ENCODE assay signal across 8 cellular contexts in genomic region chr12:56152756-56153137, GRCh38. TPM values are rescaled to one million over a fixed set of nuclear protein-coding genes. Genes with fewer than 3 reads are reported as not detected.
DNase-seq lines count a peak whose midpoint lies in the region; ATAC-seq, FAIRE-seq and TF ChIP-seq lines count a peak whose summit lies in the region.

No MANE protein-coding gene starts in this region.

- H3K4me1 ChIP-seq in aorta (ENCODE audit: control insufficient read depth in 1 of 2, insufficient read depth in 2 of 2, low read length in 2 of 2) = no peaks in the 10 kb centered on the region

- H3K27me3 ChIP-seq in brain microvascular endothelial cell (replicated peaks) (no peaks in the 10 kb centered on the region), aorta (ENCODE audit: control insufficient read depth in 1 of 2, insufficient read depth in 2 of 2, low read length in 1 of 2) (no peaks in the 10 kb centered on the region)

- no peak for ATAC-seq in stimulated activated naive CD8-positive, alpha-beta T cell treated with anti-CD3 and anti-CD28 coated beads, Interleukin-15, Interleukin-2, amounts not matched to agents 100 U/mL and 50 U/mL, for 24 hours
- ATAC-seq in aorta (ENCODE audit: low FRiP score) = no peak
- ATAC-seq in HG02970 (IDR thresholded peaks at IDR 0.05; ENCODE audit: low FRiP score, unreplicated experiment) = no peak

- no peaks in the 10 kb centered on the region for H3K9me3 Mint-ChIP-seq in stimulated activated naive CD8-positive, alpha-beta T cell treated with anti-CD3 and anti-CD28 coated beads, Interleukin-15, Interleukin-2, amounts not matched to agents 100 ng/mL and 50 ng/mL, for 24 hours
- H3K9me3 Mint-ChIP-seq in mesothelial cell of epicardium = no peaks in the 10 kb centered on the region

- in situ Hi-C loops in brain microvascular endothelial cell (cut with HindIII; ENCODE audit: low pct_ligation_motif_present, low sequenced_read_pairs) = no loop called here

- H3K4me3 Mint-ChIP-seq in stimulated activated naive CD8-positive, alpha-beta T cell treated with anti-CD3 and anti-CD28 coated beads, Interleukin-15, Interleukin-2, amounts not matched to agents 100 ng/mL and 50 ng/mL, for 24 hours = peak overlapping the region; percentile 89
- H3K4me3 Mint-ChIP-seq in mesothelial cell of epicardium = peak overlapping the region; percentile 93

- no peak for DNase-seq in stimulated activated naive CD8-positive, alpha-beta T cell treated with anti-CD3 and anti-CD28 coated beads, Interleukin-15, Interleukin-2, amounts not matched to agents 100 U/mL and 50 U/mL, for 24 hours
- DNase-seq in brain microvascular endothelial cell (no peak), mesothelial cell of epicardium (ENCODE audit: low spot score in 2 of 2, unreplicated experiment in 2 of 2) (no peak), aorta (no peak), NCI-H146 (lab: John Stamatoyannopoulos, UW) (no peak), HTR-8/SVneo (ENCODE audit: insufficient read length, low spot score) (no peak)

- peak overlapping the region; percentile 99 for H3K27ac Mint-ChIP-seq in stimulated activated naive CD8-positive, alpha-beta T cell treated with anti-CD3 and anti-CD28 coated beads, Interleukin-15, Interleukin-2, amounts not matched to agents 100 ng/mL and 50 ng/mL, for 24 hours
- peak overlapping the region; percentile 96 for H3K27ac Mint-ChIP-seq in mesothelial cell of epicardium

- H3K27ac ChIP-seq in brain microvascular endothelial cell (peak overlapping the region; percentile 5), aorta (ENCODE audit: low read depth in 1 of 2, low read length in 2 of 2) (no peak overlapping the region)

- H3K36me3 ChIP-seq in brain microvascular endothelial cell (replicated peaks) (no peaks in the 10 kb centered on the region), aorta (ENCODE audit: control insufficient read depth in 1 of 2, insufficient read depth in 2 of 2, low read length in 1 of 2) (no peaks in the 10 kb centered on the region)

- H3K4me3 ChIP-seq in brain microvascular endothelial cell (ENCODE audit: low read depth, low read length) = peak overlapping the region; percentile 74
- H3K4me3 ChIP-seq in aorta (ENCODE audit: low read length in 2 of 2) = peak overlapping the region; percentile 15 to 42

- no peaks in the 10 kb centered on the region for H3K27me3 Mint-ChIP-seq in stimulated activated naive CD8-positive, alpha-beta T cell treated with anti-CD3 and anti-CD28 coated beads, Interleukin-15, Interleukin-2, amounts not matched to agents 100 ng/mL and 50 ng/mL, for 24 hours
- no peaks in the 10 kb centered on the region for H3K27me3 Mint-ChIP-seq in mesothelial cell of epicardium (ENCODE audit: low read depth)

- WGBS in aorta, 2 donors = 7 to 9% methylated on average over 7 of the region's 7 CpGs

- no peak for TF ChIP-seq CTCF in brain microvascular endothelial cell (IDR thresholded peaks at IDR 0.05; ENCODE audit: low read depth, low read length, missing control alignments)
- no peak for TF ChIP-seq CTCF in mesothelial cell of epicardium (IDR thresholded peaks at IDR 0.05; ENCODE audit: unreplicated experiment)

- no peaks in the 10 kb centered on the region for H3K9me3 ChIP-seq in aorta (ENCODE audit: control insufficient read depth, low read length)

- peaks cover 10% of the 10 kb centered on the region for H3K36me3 Mint-ChIP-seq in stimulated activated naive CD8-positive, alpha-beta T cell treated with anti-CD3 and anti-CD28 coated beads, Interleukin-15, Interleukin-2, amounts not matched to agents 100 ng/mL and 50 ng/mL, for 24 hours (ENCODE audit: low read depth)
- H3K36me3 Mint-ChIP-seq in mesothelial cell of epicardium = peaks cover 11% of the 10 kb centered on the region

- H3K4me1 Mint-ChIP-seq in stimulated activated naive CD8-positive, alpha-beta T cell treated with anti-CD3 and anti-CD28 coated beads, Interleukin-15, Interleukin-2, amounts not matched to agents 100 ng/mL and 50 ng/mL, for 24 hours (ENCODE audit: low read depth) = peaks cover 46% of the 10 kb centered on the region
- peaks cover 33% of the 10 kb centered on the region for H3K4me1 Mint-ChIP-seq in mesothelial cell of epicardium

- intact Hi-C loops in aorta (cut with DNase I) = no loop called here

- FAIRE-seq in HTR-8/SVneo (lab: Jason Lieb, UNC) = no peak

RNA-seq across cellular contexts. Expression of gene MYL6B, which starts 0.4 kb away (rescaled TPM):
- 150 to 151 TPM (median 150 TPM) in 3 replicates for total RNA-seq in mesothelial cell of epicardium
- 10 to 100 TPM; 30.2 to 34.2 TPM for total RNA-seq in aorta
- polyA plus RNA-seq in aorta = 100 to 1,000 TPM in 1 of 2 donors, 10 to 100 TPM in 1; 66.6 to 101 TPM

RNA-seq across cellular contexts. Expression of gene MYL6, which starts 5.4 kb away (rescaled TPM):
- 800 to 830 TPM (median 827 TPM) in 3 replicates for total RNA-seq in mesothelial cell of epicardium
- total RNA-seq in aorta = 1,000 to 10,000 TPM; 1,811 to 3,292 TPM
- 1,000 to 10,000 TPM; 5,914 to 7,311 TPM for polyA plus RNA-seq in aorta

RNA-seq across cellular contexts. Expression of gene ESYT1, which starts 24.7 kb away (rescaled TPM):
- total RNA-seq in mesothelial cell of epicardium = 64.7 to 69.4 TPM (median 67.2 TPM) in 3 replicates
- total RNA-seq in aorta = 100 to 1,000 TPM; 103 to 106 TPM
- 10 to 100 TPM; 27.0 to 54.6 TPM for polyA plus RNA-seq in aorta

RNA-seq across cellular contexts. Expression of gene ZC3H10, which starts 34.7 kb away (rescaled TPM):
- total RNA-seq in mesothelial cell of epicardium = 7.8 to 9.2 TPM (median 8.0 TPM) in 3 replicates
- total RNA-seq in aorta = 1 to 10 TPM; 8.9 to 9.6 TPM
- 1 to 10 TPM; 1.8 to 3.1 TPM for polyA plus RNA-seq in aorta

RNA-seq across cellular contexts. Expression of gene RPL41, which starts 36.3 kb away (rescaled TPM):
- total RNA-seq in mesothelial cell of epicardium (3,814 to 4,057 TPM (median 4,017 TPM) in 3 replicates), aorta (1,000 to 10,000 TPM; 2,225 to 2,370 TPM)
- 1,000 to 10,000 TPM; 5,850 to 7,278 TPM for polyA plus RNA-seq in aorta
